In genomic region chr3:136735103-136735502, GRCh38 we compare ENCODE assay signal across 30 cellular contexts. TPM values are rescaled to one million over a fixed set of nuclear protein-coding genes. Genes with fewer than 3 reads are reported as not detected.
A peak's percentile ranks its signal among the peaks of the same experiment; 100 is the strongest.
DNase-seq lines count a peak whose midpoint lies in the region; ATAC-seq and TF ChIP-seq lines count a peak whose summit lies in the region.
"Had no signal": no experiment of that assay in that cellular context is flagged by ENCODE, and none has a peak within 500 bp of the region (broad histone marks: within the 10 kb centered on the region; RNA-seq: fewer than 3 reads in every experiment).

No MANE protein-coding gene starts in this region.

- intact Hi-C loops in activated CD8-positive, alpha-beta T cell treated with anti-CD3 and anti-CD28 coated beads for 36 hours (cut with micrococcal nuclease), result no loop called here
- intact Hi-C loops in OCI-LY7 (cut with micrococcal nuclease; ENCODE audit: unreplicated experiment), result no loop called here

- H3K9me3 ChIP-seq in OCI-LY7 (ENCODE audit: low read length), result no peaks in the 10 kb centered on the region
- H3K9me3 ChIP-seq: esophagus muscularis mucosa, left ventricle myocardium inferior, ovary, testis had no signal

- no peaks in the 10 kb centered on the region for H3K9me2 ChIP-seq in GM23338 (ENCODE audit: insufficient read depth)
- H3K9me2 ChIP-seq in OCI-LY7 (ENCODE audit: insufficient read depth, low read length), result no peaks in the 10 kb centered on the region

- H4K20me1 ChIP-seq in GM23338 (replicated peaks; ENCODE audit: insufficient read depth), result 0 out of 2 replicates have a peak, but pooled peaks cover 6% of the 10 kb centered on the region
- H4K20me1 ChIP-seq in OCI-LY7 (ENCODE audit: insufficient read depth, low read length), result peaks cover 20% of the 10 kb centered on the region

- no peaks in the 10 kb centered on the region for H3K27me3 ChIP-seq in GM23338 (ENCODE audit: insufficient read depth)
- H3K27me3 ChIP-seq: cardiac muscle cell, esophagus muscularis mucosa, ovary, testis had no signal

- no peaks in the 10 kb centered on the region for H3K27me3 Mint-ChIP-seq in activated CD8-positive, alpha-beta T cell treated with anti-CD3 and anti-CD28 coated beads for 36 hours
- no peaks in the 10 kb centered on the region for H3K27me3 Mint-ChIP-seq in activated CD8-positive, alpha-beta T cell treated with anti-CD3 and anti-CD28 coated beads, Interleukin-2, amount 10 ng/mL, durations not matched to agents 7 days and 5 days (ENCODE audit: low read depth)
- H3K27me3 Mint-ChIP-seq in GM23338 (ENCODE audit: insufficient read depth, low read depth, poor library complexity), result no peaks in the 10 kb centered on the region
- no peaks in the 10 kb centered on the region for H3K27me3 Mint-ChIP-seq in central memory CD8-positive, alpha-beta T cell
- no peaks in the 10 kb centered on the region for H3K27me3 Mint-ChIP-seq in naive thymus-derived CD8-positive, alpha-beta T cell
- H3K27me3 Mint-ChIP-seq: activated naive CD8-positive, alpha-beta T cell treated with anti-CD3 and anti-CD28 coated beads, Interleukin-2, amount 50 U/mL, for 24 hours; naive B cell had no signal

- CTCF ChIA-PET in activated CD8-positive, alpha-beta T cell treated with anti-CD3 and anti-CD28 coated beads for 36 hours (lab: Charles Lee), result interaction anchor here (1.8 kb wide), 1 partner anchor 18 kb away, joined by 4 read pairs; no protein-coding TSS in a partner anchor
- CTCF ChIA-PET in activated CD8-positive, alpha-beta T cell treated with anti-CD3 and anti-CD28 coated beads, Interleukin-2, amount 10 ng/mL, durations not matched to agents 7 days and 5 days (lab: Charles Lee), result interaction anchor here (0.7 to 1.5 kb wide), 5 partner anchors 11 to 429 kb away, joined by 3 to 7 read pairs (median 5); partner anchors contain the start of gene STAG1
- CTCF ChIA-PET in OCI-LY7 (lab: Charles Lee; ENCODE audit: unreplicated experiment), result no interaction called here

- TF ChIP-seq CTCF in activated CD8-positive, alpha-beta T cell treated with anti-CD3 and anti-CD28 coated beads for 36 hours (IDR thresholded peaks at IDR 0.05), result no peak
- TF ChIP-seq CTCF in GM23338 (conservative IDR thresholded peaks at IDR 0.05; ENCODE audit: low read depth in 2 of 2) (no peak), OCI-LY7 (conservative IDR thresholded peaks at IDR 0.05; ENCODE audit: low read length) (no peak)

- H3K4me3 ChIP-seq in GM23338 (no peak overlapping the region), OCI-LY7 (ENCODE audit: low read depth, low read length, poor library complexity, severe bottlenecking) (no peak overlapping the region)
- H3K4me3 ChIP-seq: cardiac muscle cell, coronary artery, esophagus muscularis mucosa, left ventricle myocardium inferior, ovary, testis had no signal

- H3K4me1 ChIP-seq in GM23338 (ENCODE audit: insufficient read depth), result peaks cover 30% of the 10 kb centered on the region
- peaks cover 26% of the 10 kb centered on the region for H3K4me1 ChIP-seq in OCI-LY7 (ENCODE audit: insufficient read depth, low read length, poor library complexity, severe bottlenecking)
- H3K4me1 ChIP-seq: testis had no signal

- H3K36me3 Mint-ChIP-seq in activated CD8-positive, alpha-beta T cell treated with anti-CD3 and anti-CD28 coated beads for 36 hours (ENCODE audit: low read depth), result peaks cover 11% of the 10 kb centered on the region
- peaks cover 14% of the 10 kb centered on the region for H3K36me3 Mint-ChIP-seq in activated CD8-positive, alpha-beta T cell treated with anti-CD3 and anti-CD28 coated beads, Interleukin-2, amount 10 ng/mL, durations not matched to agents 7 days and 5 days (ENCODE audit: low read depth)
- H3K36me3 Mint-ChIP-seq in GM23338 (ENCODE audit: low read depth), result no peaks in the 10 kb centered on the region; the same call in 2 of the 3 replicates
- peaks cover 8% of the 10 kb centered on the region for H3K36me3 Mint-ChIP-seq in central memory CD8-positive, alpha-beta T cell (ENCODE audit: insufficient read depth)
- H3K36me3 Mint-ChIP-seq in naive thymus-derived CD8-positive, alpha-beta T cell, result peaks cover 0 to 19% (median 0%) of the 10 kb centered on the region in 3 donors

- peaks cover 55% of the 10 kb centered on the region for H3K4me1 Mint-ChIP-seq in activated CD8-positive, alpha-beta T cell treated with anti-CD3 and anti-CD28 coated beads for 36 hours (ENCODE audit: low read depth)
- H3K4me1 Mint-ChIP-seq in activated CD8-positive, alpha-beta T cell treated with anti-CD3 and anti-CD28 coated beads, Interleukin-2, amount 10 ng/mL, durations not matched to agents 7 days and 5 days (ENCODE audit: low read depth), result peaks cover 39% of the 10 kb centered on the region
- H3K4me1 Mint-ChIP-seq in GM23338, result peaks cover 41% of the 10 kb centered on the region
- peaks cover 48% of the 10 kb centered on the region for H3K4me1 Mint-ChIP-seq in central memory CD8-positive, alpha-beta T cell
- peaks cover 30 to 70% (median 62%) of the 10 kb centered on the region in 4 donors for H3K4me1 Mint-ChIP-seq in naive thymus-derived CD8-positive, alpha-beta T cell

- peak overlapping the region; percentile 46 for H3K27ac Mint-ChIP-seq in activated CD8-positive, alpha-beta T cell treated with anti-CD3 and anti-CD28 coated beads for 36 hours
- H3K27ac Mint-ChIP-seq in activated CD8-positive, alpha-beta T cell treated with anti-CD3 and anti-CD28 coated beads, Interleukin-2, amount 10 ng/mL, durations not matched to agents 7 days and 5 days, result no peak overlapping the region
- H3K27ac Mint-ChIP-seq in GM23338, result peak overlapping the region; percentile 73; the same call in 1 of the 2 replicates
- H3K27ac Mint-ChIP-seq in central memory CD8-positive, alpha-beta T cell (ENCODE audit: low read depth), result peak overlapping the region; percentile 74
- peak overlapping the region in 6 of 10 donors; percentile 1 to 86 (median 36) for H3K27ac Mint-ChIP-seq in naive thymus-derived CD8-positive, alpha-beta T cell
- H3K27ac Mint-ChIP-seq: activated naive CD8-positive, alpha-beta T cell treated with anti-CD3 and anti-CD28 coated beads, Interleukin-2, amount 50 U/mL, for 24 hours had no signal

- POLR2A ChIA-PET in activated CD8-positive, alpha-beta T cell treated with anti-CD3 and anti-CD28 coated beads for 36 hours (lab: Charles Lee), result interaction anchor here (0.8 kb wide), 1 partner anchor 17 kb away, joined by 3 read pairs; the partner anchor contains the start of gene STAG1
- POLR2A ChIA-PET in activated CD8-positive, alpha-beta T cell treated with anti-CD3 and anti-CD28 coated beads, Interleukin-2, amount 10 ng/mL, durations not matched to agents 7 days and 5 days (lab: Charles Lee), result interaction anchor here (0.6 to 1.1 kb wide), 4 partner anchors 11 to 494 kb away, joined by 3 to 4 read pairs (median 3); no protein-coding TSS in a partner anchor
- POLR2A ChIA-PET in naive thymus-derived CD8-positive, alpha-beta T cell (lab: Charles Lee), result no interaction called here
- POLR2A ChIA-PET in OCI-LY7 (lab: Charles Lee), result interaction anchor here (0.8 kb wide), 1 partner anchor 14 kb away, joined by 4 read pairs; no protein-coding TSS in a partner anchor

- H3K79me2 ChIP-seq in GM23338 (replicated peaks; ENCODE audit: insufficient read depth), result peaks cover 100% of the 10 kb centered on the region
- peaks cover 99% of the 10 kb centered on the region for H3K79me2 ChIP-seq in OCI-LY7 (ENCODE audit: insufficient read depth, low read depth, low read length)

- H3F3A ChIP-seq in GM23338 (replicated peaks; ENCODE audit: low read depth), result no peaks in the 10 kb centered on the region

- H2AFZ ChIP-seq in GM23338 (no peak overlapping the region), OCI-LY7 (ENCODE audit: low read length) (no peak overlapping the region)

- H3K4me3 Mint-ChIP-seq in activated CD8-positive, alpha-beta T cell treated with anti-CD3 and anti-CD28 coated beads for 36 hours, result no peak overlapping the region
- no peak overlapping the region for H3K4me3 Mint-ChIP-seq in activated CD8-positive, alpha-beta T cell treated with anti-CD3 and anti-CD28 coated beads, Interleukin-2, amount 10 ng/mL, durations not matched to agents 7 days and 5 days
- no peak overlapping the region for H3K4me3 Mint-ChIP-seq in GM23338
- H3K4me3 Mint-ChIP-seq in central memory CD8-positive, alpha-beta T cell, result no peak overlapping the region
- peak overlapping the region in 2 of 10 donors; percentile 26 to 48 for H3K4me3 Mint-ChIP-seq in naive thymus-derived CD8-positive, alpha-beta T cell
- H3K4me3 Mint-ChIP-seq: activated naive CD8-positive, alpha-beta T cell treated with anti-CD3 and anti-CD28 coated beads, Interleukin-2, amount 50 U/mL, for 24 hours had no signal

- no peak for DNase-seq in activated CD8-positive, alpha-beta T cell treated with anti-CD3 and anti-CD28 coated beads for 36 hours
- DNase-seq in activated CD8-positive, alpha-beta T cell treated with anti-CD3 and anti-CD28 coated beads, Interleukin-2, amount 10 ng/mL, durations not matched to agents 7 days and 5 days, result no peak
- DNase-seq in GM23338 (ENCODE audit: low spot score) (no peak), NCI-H1694 treated with DMSO at 0.1 percent for 48 hours (lab: John Stamatoyannopoulos, UW) (no peak), kidney glomerular epithelial cell (lab: John Stamatoyannopoulos, UW) (no peak), OCI-LY7 (ENCODE audit: low spot score) (no peak)
- DNase-seq in central memory CD8-positive, alpha-beta T cell (ENCODE audit: low spot score in 2 of 2), result no peak
- DNase-seq in naive thymus-derived CD8-positive, alpha-beta T cell, result no peak
- DNase-seq: activated CD4-positive, alpha-beta T cell treated with anti-CD3 and anti-CD28 coated beads, Interleukin-2, amount 50 U/mL, for 48 hours; activated CD4-positive, CD25-positive, alpha-beta regulatory T cell treated with anti-CD3 and anti-CD28 coated beads, Interleukin-2, amount 50 U/mL, for 72 hours; activated gamma-delta T cell treated with Interleukin-2 at 50 U/mL for 16 hours; activated naive CD8-positive, alpha-beta T cell treated with anti-CD3 and anti-CD28 coated beads, Interleukin-2, amount 50 U/mL, for 24 hours; C1 segment of cervical spinal cord; DMS79 treated with DMSO at 0.1 percent for 48 hours; foreskin fibroblast; GDM1; KG1; left ventricle myocardium inferior; naive B cell; NCI-H2081; ovary; SHP77; small intestine; stimulated activated naive CD4-positive, alpha-beta T cell treated with Interleukin-2 at 50 U/mL for 16 hours; T-helper 2 cell; testis had no signal

- peak overlapping the region; percentile 53 for H3K4me2 ChIP-seq in GM23338
- no peak overlapping the region for H3K4me2 ChIP-seq in OCI-LY7 (ENCODE audit: low read length)

- no peaks in the 10 kb centered on the region for H3K9me3 Mint-ChIP-seq in activated CD8-positive, alpha-beta T cell treated with anti-CD3 and anti-CD28 coated beads for 36 hours
- no peaks in the 10 kb centered on the region for H3K9me3 Mint-ChIP-seq in activated CD8-positive, alpha-beta T cell treated with anti-CD3 and anti-CD28 coated beads, Interleukin-2, amount 10 ng/mL, durations not matched to agents 7 days and 5 days (ENCODE audit: insufficient read depth)
- no peaks in the 10 kb centered on the region for H3K9me3 Mint-ChIP-seq in GM23338
- H3K9me3 Mint-ChIP-seq in central memory CD8-positive, alpha-beta T cell, result no peaks in the 10 kb centered on the region
- no peaks in the 10 kb centered on the region for H3K9me3 Mint-ChIP-seq in naive thymus-derived CD8-positive, alpha-beta T cell
- H3K9me3 Mint-ChIP-seq: activated naive CD8-positive, alpha-beta T cell treated with anti-CD3 and anti-CD28 coated beads, Interleukin-2, amount 50 U/mL, for 24 hours; naive B cell had no signal

- no TSS peak for BruUV-seq in OCI-LY7 (replicated peaks; lab: Mats Ljungman, UMichigan)

- H3K36me3 ChIP-seq in GM23338 (ENCODE audit: insufficient read depth) (no peaks in the 10 kb centered on the region), OCI-LY7 (ENCODE audit: insufficient read depth, low read length) (peaks cover 13% of the 10 kb centered on the region; the same call in 1 of the 2 replicates)
- H3K36me3 ChIP-seq: cardiac muscle cell, ovary had no signal

- no peak for ATAC-seq in activated CD8-positive, alpha-beta T cell treated with anti-CD3 and anti-CD28 coated beads for 36 hours
- no peak for ATAC-seq in activated CD8-positive, alpha-beta T cell treated with anti-CD3 and anti-CD28 coated beads, Interleukin-2, amount 10 ng/mL, durations not matched to agents 7 days and 5 days
- ATAC-seq in GM23338, result no peak
- ATAC-seq in central memory CD8-positive, alpha-beta T cell (replicated peaks; ENCODE audit: extremely low read depth, poor library complexity, severe bottlenecking), result no peak
- ATAC-seq in naive thymus-derived CD8-positive, alpha-beta T cell, result no peak
- ATAC-seq: activated naive CD8-positive, alpha-beta T cell treated with anti-CD3 and anti-CD28 coated beads, Interleukin-2, amount 50 U/mL, for 24 hours had no signal

- H3K27ac ChIP-seq in GM23338 (ENCODE audit: low read depth) (no peak overlapping the region), OCI-LY7 (ENCODE audit: low read depth, low read length, poor library complexity, severe bottlenecking) (no peak overlapping the region)
- H3K27ac ChIP-seq: 22Rv1, cardiac muscle cell, coronary artery, esophagus muscularis mucosa, left ventricle myocardium inferior, ovary, testis had no signal

RNA-seq across cellular contexts. Expression of gene STAG1, which starts 17.1 kb away (rescaled TPM):
- total RNA-seq in activated CD8-positive, alpha-beta T cell treated with anti-CD3 and anti-CD28 coated beads for 36 hours, result 10 to 100 TPM; 32.5 to 32.8 TPM
- total RNA-seq in activated CD8-positive, alpha-beta T cell treated with anti-CD3 and anti-CD28 coated beads, Interleukin-2, amount 10 ng/mL, durations not matched to agents 7 days and 5 days, result 10 to 100 TPM; 38.7 to 44.7 TPM
- total RNA-seq in GM23338 (2014; rRNA removed; shearing (Covaris generic)), result 21.9 and 23.7 TPM in 2 replicates
- polyA plus RNA-seq in GM23338 (2016; fragmentation: Nextera tagmentation; extraction: Ambion mirVana), result 7.6 and 9.0 TPM in 2 replicates
- total RNA-seq in naive thymus-derived CD8-positive, alpha-beta T cell, result 10 to 100 TPM; 47.7 to 51.2 TPM
- polyA plus RNA-seq in naive thymus-derived CD8-positive, alpha-beta T cell, result 10 to 100 TPM; 15.1 to 17.5 (median 16.9) TPM
- total RNA-seq in OCI-LY7 (2014; rRNA removed; shearing (Covaris generic)), result 30.7 and 32.8 TPM in 2 replicates
- 46.6 and 49.9 TPM in 2 replicates for total RNA-seq in OCI-LY7 (2022)
